Comparison of ENCODE assay signal across 8 cellular contexts in genomic region chr17:59838196-59838911, GRCh38. TPM values are rescaled to one million over a fixed set of nuclear protein-coding genes. Genes with fewer than 3 reads are reported as not detected.
DNase-seq lines count a peak whose midpoint lies in the region; ATAC-seq and TF ChIP-seq lines count a peak whose summit lies in the region.

No MANE protein-coding gene starts in this region.

- peak overlapping the region; percentile 97 for H3K27ac Mint-ChIP-seq in type B pancreatic cell

- no peak for TF ChIP-seq POLR2A in breast epithelium (IDR thresholded peaks at IDR 0.05)

- H3K4me3 ChIP-seq in GM12875 (ENCODE audit: low read depth, low read length): peak overlapping the region; percentile 61
- peak overlapping the region; percentile 63 to 87 (median 71) for H3K4me3 ChIP-seq in breast epithelium
- H3K4me3 ChIP-seq in lower lobe of right lung: peak overlapping the region; percentile 71

- peak overlapping the region; percentile 96 for H3K4me3 Mint-ChIP-seq in type B pancreatic cell

- ATAC-seq in lower lobe of right lung (peak in 1 of 2 donors; percentile 6), HG02610 (IDR thresholded peaks at IDR 0.05; ENCODE audit: unreplicated experiment) (no peak), HG02885 (IDR thresholded peaks at IDR 0.05; ENCODE audit: poor library complexity, unreplicated experiment) (no peak), GM18517 (IDR thresholded peaks at IDR 0.05; ENCODE audit: unreplicated experiment) (no peak)

- H3K36me3 Mint-ChIP-seq in type B pancreatic cell: peaks cover 50% of the 10 kb centered on the region

- peak overlapping the region; percentile 98 for H3K27ac ChIP-seq in breast epithelium
- H3K27ac ChIP-seq in lower lobe of right lung: peak overlapping the region; percentile 97

- H3K36me3 ChIP-seq in breast epithelium: no peaks in the 10 kb centered on the region
- peaks cover 16% of the 10 kb centered on the region for H3K36me3 ChIP-seq in lower lobe of right lung

- H3K27me3 ChIP-seq in breast epithelium (no peaks in the 10 kb centered on the region), lower lobe of right lung (ENCODE audit: low read depth) (no peaks in the 10 kb centered on the region)

- peak; percentile 79 for DNase-seq in OCI-M1 (lab: John Stamatoyannopoulos, UW)
- no peak for DNase-seq in breast epithelium (ENCODE audit: low spot score in 2 of 2)
- no peak for DNase-seq in lower lobe of right lung
- DNase-seq in type B pancreatic cell (ENCODE audit: extremely low spot score, unreplicated experiment): peak; percentile 53

- H3K4me1 ChIP-seq in breast epithelium (peaks cover 0 to 9% of the 10 kb centered on the region in 2 donors), lower lobe of right lung (peaks cover 54% of the 10 kb centered on the region)

- no peak for TF ChIP-seq CTCF in GM12875 (IDR thresholded peaks at IDR 0.05; ENCODE audit: borderline replicate concordance, insufficient read depth, low read depth, low read length)
- no peak for TF ChIP-seq CTCF in breast epithelium (IDR thresholded peaks at IDR 0.05)
- no peak for TF ChIP-seq CTCF in lower lobe of right lung (IDR thresholded peaks at IDR 0.05)
- no peak for TF ChIP-seq CTCF in type B pancreatic cell (conservative IDR thresholded peaks at IDR 0.05)

- intact Hi-C loops in breast epithelium (cut with DNase I; ENCODE audit: low total_unique reads) (no loop called here), lower lobe of right lung (cut with DNase I) (no loop called here)

- H3K27me3 Mint-ChIP-seq in type B pancreatic cell: peaks cover 6% of the 10 kb centered on the region

- H3K9me3 Mint-ChIP-seq in type B pancreatic cell: no peaks in the 10 kb centered on the region

- H3K4me1 Mint-ChIP-seq in type B pancreatic cell (ENCODE audit: unreplicated experiment): peaks cover 38% of the 10 kb centered on the region

- H3K9me3 ChIP-seq in breast epithelium: no peaks in the 10 kb centered on the region
- no peaks in the 10 kb centered on the region for H3K9me3 ChIP-seq in lower lobe of right lung

RNA-seq across cellular contexts. Expression of gene TUBD1, which starts 54.4 kb away (rescaled TPM):
- total RNA-seq in breast epithelium (10 to 100 TPM in 2 of 3 donors, 1 to 10 TPM in 1; 6.6 to 25.0 (median 19.7) TPM), lower lobe of right lung (14.7 TPM), type B pancreatic cell (ENCODE audit: low replicate concordance) (8.0 and 16.7 TPM in 2 replicates)

RNA-seq across cellular contexts. Expression of gene RPS6KB1, which starts 54.6 kb away (rescaled TPM):
- total RNA-seq in breast epithelium (10 to 100 TPM; 40.3 to 62.3 (median 47.5) TPM), lower lobe of right lung (29.0 TPM), type B pancreatic cell (ENCODE audit: low replicate concordance) (38.2 and 38.8 TPM in 2 replicates)

Comparison
In these comparisons a context has a peak if more than half of its experiments do, and no peak if none do; other contexts are left out.
1. DNase-seq: peak in OCI-M1 (single experiment) and type B pancreatic cell (single experiment); none in breast epithelium (0 of 2) and lower lobe of right lung (single experiment).
2. Peak in every context shown above with its lines, with median percentiles within 50 percentile points of each other: H3K4me3 ChIP-seq.